In the genomic region with DNA sequence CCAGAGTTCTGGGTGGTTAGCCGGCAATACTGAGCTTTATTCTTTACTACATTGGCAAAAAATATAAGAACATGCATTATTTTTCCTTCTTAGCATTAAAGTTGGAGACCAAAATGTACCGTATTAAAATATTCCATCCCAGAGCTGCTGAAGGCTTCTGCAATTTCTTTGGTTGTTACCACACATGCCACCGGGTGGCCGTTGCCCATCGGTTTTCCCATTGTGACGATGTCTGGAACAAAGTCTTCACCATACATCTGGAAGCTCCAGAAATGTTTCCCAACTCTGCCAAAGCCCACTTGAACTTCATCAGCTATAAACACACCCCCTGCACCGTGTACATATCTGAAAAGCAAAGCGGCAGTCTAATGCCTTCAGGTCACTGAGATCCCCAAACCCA, we compare ENCODE assay signal across 18 cellular contexts. TPM values are rescaled to one million over a fixed set of nuclear protein-coding genes. Genes with fewer than 3 reads are reported as not detected.
DNase-seq lines count a peak whose midpoint lies in the region; ATAC-seq and TF ChIP-seq lines count a peak whose summit lies in the region.
"Had no signal": no experiment of that assay in that cellular context is flagged by ENCODE, and none has a peak within 500 bp of the region (broad histone marks: within the 10 kb centered on the region; RNA-seq: fewer than 3 reads in every experiment).

No MANE protein-coding gene starts in this region.

- H3K4me1 ChIP-seq in A673 (ENCODE audit: insufficient read depth, low read length, poor library complexity, severe bottlenecking) (no peaks in the 10 kb centered on the region), MM.1S (ENCODE audit: low read length) (peaks cover 3% of the 10 kb centered on the region; the same call in 1 of the 2 replicates)
- H3K4me1 ChIP-seq: SJCRH30 had no signal

- H3K79me2 ChIP-seq in MM.1S (ENCODE audit: low read length), result no peaks in the 10 kb centered on the region

- H3K9me3 ChIP-seq in A673 (ENCODE audit: low read depth, low read length, poor library complexity, severe bottlenecking), result no peaks in the 10 kb centered on the region
- no peaks in the 10 kb centered on the region for H3K9me3 ChIP-seq in MM.1S (replicated peaks; ENCODE audit: insufficient read depth, low read length)
- H3K9me3 ChIP-seq: SJCRH30 had no signal

- POLR2A ChIA-PET in A673 (lab: Charles Lee; ENCODE audit: low non-redundant PET), result interaction anchor here (0.6 kb wide), 1 partner anchor 530 kb away, joined by 4 read pairs; no protein-coding TSS in a partner anchor

- H3K27me3 Mint-ChIP-seq in neural crest cell (ENCODE audit: low read depth), result no peaks in the 10 kb centered on the region
- peaks cover 14% of the 10 kb centered on the region for H3K27me3 Mint-ChIP-seq in activated CD4-positive, alpha-beta T cell treated with anti-CD3 and anti-CD28 coated beads, Interleukin-2, amount 10 ng/mL, durations not matched to agents 24 days and 14 days

- no peak overlapping the region for H3K27ac ChIP-seq in A673 (ENCODE audit: low read depth, low read length, poor library complexity, severe bottlenecking)
- no peak overlapping the region for H3K27ac ChIP-seq in brain microvascular endothelial cell
- no peak overlapping the region for H3K27ac ChIP-seq in MM.1S (ENCODE audit: low read length)
- H3K27ac ChIP-seq: SJCRH30 had no signal

- H3K36me3 ChIP-seq in A673 (ENCODE audit: insufficient read depth, low read length, poor library complexity, severe bottlenecking) (no peaks in the 10 kb centered on the region), H7 (replicated peaks; ENCODE audit: control insufficient read depth, insufficient read depth, low read length) (no peaks in the 10 kb centered on the region), brain microvascular endothelial cell (replicated peaks) (no peaks in the 10 kb centered on the region), MM.1S (replicated peaks; ENCODE audit: insufficient read depth, low read length) (no peaks in the 10 kb centered on the region)
- H3K36me3 ChIP-seq: SJCRH30 had no signal

- peaks cover 2% of the 10 kb centered on the region for H3K9me3 Mint-ChIP-seq in neural crest cell
- no peaks in the 10 kb centered on the region for H3K9me3 Mint-ChIP-seq in activated CD4-positive, alpha-beta T cell treated with anti-CD3 and anti-CD28 coated beads, Interleukin-2, amount 10 ng/mL, durations not matched to agents 24 days and 14 days

- CTCF ChIA-PET in A673 (lab: Charles Lee), result interaction anchor here (0.6 to 0.7 kb wide), 2 partner anchors 25 to 67 kb away, joined by 3 read pairs; no protein-coding TSS in a partner anchor

- H3F3A ChIP-seq in MM.1S (ENCODE audit: insufficient read depth, low read length), result no peaks in the 10 kb centered on the region

- H3K36me3 Mint-ChIP-seq in neural crest cell (ENCODE audit: low read depth), result no peaks in the 10 kb centered on the region
- H3K36me3 Mint-ChIP-seq in activated CD4-positive, alpha-beta T cell treated with anti-CD3 and anti-CD28 coated beads, Interleukin-2, amount 10 ng/mL, durations not matched to agents 24 days and 14 days (ENCODE audit: low read depth), result no peaks in the 10 kb centered on the region
- H3K36me3 Mint-ChIP-seq: CD14-positive monocyte had no signal

- H3K9ac ChIP-seq in MM.1S (ENCODE audit: low read length), result no peak overlapping the region

- BruUV-seq in A673 (replicated peaks; lab: Mats Ljungman, UMichigan), result no TSS peak

- no peaks in the 10 kb centered on the region for H3K9me2 ChIP-seq in MM.1S (replicated peaks; ENCODE audit: insufficient read depth, low read length)

- peak; percentile 21 for DNase-seq in A673 (ENCODE audit: low spot score)
- peak; percentile 16 for DNase-seq in H7
- DNase-seq in brain microvascular endothelial cell, result no peak
- DNase-seq in neural crest cell (ENCODE audit: low read depth, low spot score), result no peak
- DNase-seq in islet precursor cell, result no peak
- DNase-seq in activated CD4-positive, alpha-beta T cell treated with anti-CD3 and anti-CD28 coated beads, Interleukin-2, amount 10 ng/mL, durations not matched to agents 24 days and 14 days, result no peak
- no peak for DNase-seq in MM.1S
- DNase-seq: EL, GOT3, NCI-H1436, NCI-H2029, NCI-H2171, NCI-H446, NCI-H69, SJCRH30 had no signal

- no peaks in the 10 kb centered on the region for H4K20me1 ChIP-seq in MM.1S (ENCODE audit: insufficient read depth, low read length)

- H3K4me3 ChIP-seq in A673 (ENCODE audit: low read depth, low read length, poor library complexity, severe bottlenecking), result no peak overlapping the region
- no peak overlapping the region for H3K4me3 ChIP-seq in H7 (ENCODE audit: insufficient read depth, low read depth, low read length)
- H3K4me3 ChIP-seq in brain microvascular endothelial cell (ENCODE audit: low read depth, low read length), result no peak overlapping the region
- no peak overlapping the region for H3K4me3 ChIP-seq in MM.1S (ENCODE audit: low read length)
- H3K4me3 ChIP-seq: SJCRH30 had no signal

- H3K27me3 ChIP-seq in A673 (replicated peaks; ENCODE audit: insufficient read depth, low read depth, low read length, poor library complexity) (no peaks in the 10 kb centered on the region), H7 (ENCODE audit: control insufficient read depth, insufficient read depth, low read length) (no peaks in the 10 kb centered on the region), brain microvascular endothelial cell (replicated peaks) (no peaks in the 10 kb centered on the region), MM.1S (replicated peaks; ENCODE audit: insufficient read depth, low read length) (no peaks in the 10 kb centered on the region)
- H3K27me3 ChIP-seq: SJCRH30 had no signal

- TF ChIP-seq CTCF in A673 (conservative IDR thresholded peaks at IDR 0.05; ENCODE audit: low read depth, low read length) (0 out of 2 replicates have a peak, but pooled peaks have one; percentile 26), brain microvascular endothelial cell (IDR thresholded peaks at IDR 0.05; ENCODE audit: low read depth, low read length, missing control alignments) (peak; percentile 49), neural crest cell (conservative IDR thresholded peaks at IDR 0.05) (peak; percentile 42), MM.1S (IDR thresholded peaks at IDR 0.05; ENCODE audit: low read length) (no peak; the same call in 1 of the 2 replicates)

- no peak overlapping the region for H3K4me2 ChIP-seq in MM.1S (ENCODE audit: low read depth, low read length)

- peaks cover 3% of the 10 kb centered on the region for H3K4me1 Mint-ChIP-seq in neural crest cell
- H3K4me1 Mint-ChIP-seq in activated CD4-positive, alpha-beta T cell treated with anti-CD3 and anti-CD28 coated beads, Interleukin-2, amount 10 ng/mL, durations not matched to agents 24 days and 14 days, result peaks cover 3% of the 10 kb centered on the region
- H3K4me1 Mint-ChIP-seq: CD14-positive monocyte had no signal

- no peak overlapping the region for H3K27ac Mint-ChIP-seq in neural crest cell (ENCODE audit: unreplicated experiment)
- no peak overlapping the region for H3K27ac Mint-ChIP-seq in activated CD4-positive, alpha-beta T cell treated with anti-CD3 and anti-CD28 coated beads, Interleukin-2, amount 10 ng/mL, durations not matched to agents 24 days and 14 days
- H3K27ac Mint-ChIP-seq: CD14-positive monocyte had no signal

- no peak overlapping the region for H3K4me3 Mint-ChIP-seq in neural crest cell
- H3K4me3 Mint-ChIP-seq in activated CD4-positive, alpha-beta T cell treated with anti-CD3 and anti-CD28 coated beads, Interleukin-2, amount 10 ng/mL, durations not matched to agents 24 days and 14 days, result no peak overlapping the region
- H3K4me3 Mint-ChIP-seq: CD14-positive monocyte had no signal

- ATAC-seq in HG03432 (IDR thresholded peaks at IDR 0.05; ENCODE audit: unreplicated experiment), result no peak

- H2AFZ ChIP-seq in MM.1S (ENCODE audit: low read length), result no peak overlapping the region

- in situ Hi-C loops in brain microvascular endothelial cell (cut with HindIII; ENCODE audit: low pct_ligation_motif_present, low sequenced_read_pairs), result no loop called here

- intact Hi-C loops in A673 (cut with micrococcal nuclease; ENCODE audit: unreplicated experiment), result no loop called here
- intact Hi-C loops in activated CD4-positive, alpha-beta T cell treated with anti-CD3 and anti-CD28 coated beads, Interleukin-2, amount 10 ng/mL, durations not matched to agents 24 days and 14 days (cut with micrococcal nuclease), result no loop called here

RNA-seq across cellular contexts. Expression of gene ETNPPL, which starts 13.7 kb away (rescaled TPM):
- 0.31 and 0.52 TPM in 2 replicates for total RNA-seq in A673 (2021)
- total RNA-seq in H7 (2014; rRNA removed; shearing (Covaris generic)), result 1.0 and 2.3 TPM in 2 replicates
- 0.23 and 0.84 TPM in 2 replicates for total RNA-seq in neural crest cell
- total RNA-seq in activated CD4-positive, alpha-beta T cell treated with anti-CD3 and anti-CD28 coated beads, Interleukin-2, amount 10 ng/mL, durations not matched to agents 24 days and 14 days, result not detected in 2 replicates
- total RNA-seq: A172, SJCRH30 had no signal

Comparison
In these comparisons a context has a peak if more than half of its experiments do, and no peak if none do; other contexts are left out.
1. DNase-seq: peak in A673 (single experiment) and H7 (single experiment); none in brain microvascular endothelial cell (single experiment), neural crest cell (single experiment), islet precursor cell (single experiment), activated CD4-positive, alpha-beta T cell treated with anti-CD3 and anti-CD28 coated beads, Interleukin-2, amount 10 ng/mL, durations not matched to agents 24 days and 14 days (single experiment) and MM.1S (single experiment).